ENCODE assay signal across 35 cellular contexts in genomic region chr3:155390361-155390760, GRCh38.
"Had no signal": no experiment of that assay in that cellular context is flagged by ENCODE, and none has a peak within 500 bp of the region (broad histone marks: within the 10 kb centered on the region; RNA-seq: fewer than 3 reads in every experiment).

No MANE protein-coding gene starts in this region.

- H3K27me3 Mint-ChIP-seq: activated CD4-positive, alpha-beta memory T cell treated with anti-CD3 and anti-CD28 coated beads for 36 hours; stimulated activated naive B cell treated with anti-CD40 and anti-IgM and Interleukin-4, amounts not matched to agents 10 μg/mL and 1 μg/mL and 100 μg/mL, for 72 hours had no signal

- H3K4me1 Mint-ChIP-seq: activated CD4-positive, alpha-beta T cell treated with anti-CD3 and anti-CD28 coated beads, Interleukin-2, amount 10 ng/mL, durations not matched to agents 24 days and 14 days; activated naive CD8-positive, alpha-beta T cell treated with anti-CD3 and anti-CD28 coated beads for 36 hours; stimulated activated naive B cell treated with anti-CD40 and anti-IgM and Interleukin-4, amounts not matched to agents 10 μg/mL and 1 μg/mL and 100 μg/mL, for 72 hours; T-helper 17 cell had no signal

- H3K9me3 Mint-ChIP-seq: activated T-helper 1 cell treated with anti-CD3 and anti-CD28 coated beads, Interleukin-12 subunit alpha, Interleukin-12 subunit beta, Interleukin-2, Interleukin-4 antibody, amounts not matched to agents 30 ng/mL and 10 ng/mL and 1 ng/mL, durations not matched to agents 14 hours and 24 hours and 36 hours had no signal

- H3K9me3 ChIP-seq: ascending aorta, colonic mucosa, gastrocnemius medialis, lower lobe of right lung, thyroid gland, upper lobe of left lung had no signal

- DNase-seq: activated CD4-positive, alpha-beta memory T cell treated with anti-CD3 and anti-CD28 coated beads for 36 hours; activated CD4-positive, alpha-beta T cell treated with anti-CD3 and anti-CD28 coated beads, Interleukin-2, amount 10 ng/mL, durations not matched to agents 24 days and 14 days; activated CD4-positive, CD25-positive, alpha-beta regulatory T cell treated with anti-CD3 and anti-CD28 coated beads, Interleukin-2, amount 50 U/mL, for 72 hours; activated CD8-positive, alpha-beta memory T cell treated with anti-CD3 and anti-CD28 coated beads, Interleukin-2, amount 50 U/mL, for 4 hours; activated effector memory CD4-positive, alpha-beta T cell treated with anti-CD3 and anti-CD28 coated beads, Interleukin-2, amount 50 U/mL, for 16 hours; activated naive CD4-positive, alpha-beta T cell treated with anti-CD3 and anti-CD28 coated beads for 36 hours; activated naive CD8-positive, alpha-beta T cell treated with anti-CD3 and anti-CD28 coated beads for 36 hours; activated T-cell treated with anti-CD3 and anti-CD28 coated beads, Interleukin-2, amount 50 U/mL, for 1 hour; cerebellar nuclear complex; colonic mucosa; effector CD8-positive, alpha-beta T cell; erythroblast; gastrocnemius medialis; glutamatergic neuron; hippocampal formation; lower lobe of right lung; mesendoderm; mucosa of descending colon; retina; stimulated activated CD4-positive, alpha-beta T cell treated with anti-CD3 and anti-CD28 coated beads, Interleukin-15, amount 100 ng/mL, for 24 hours; stimulated activated CD4-positive, alpha-beta T cell treated with anti-CD3 and anti-CD28 coated beads, Interleukin-2, amount 100 ng/mL, for 24 hours; stimulated activated naive B cell treated with anti-CD40 and anti-IgM and Interleukin-4, amounts not matched to agents 10 μg/mL and 1 μg/mL and 100 μg/mL, for 72 hours; stomach; T-helper 17 cell; T1000; thyroid gland; upper lobe of left lung; WERI-Rb-1 had no signal

- H3K36me3 Mint-ChIP-seq: activated CD4-positive, alpha-beta memory T cell treated with anti-CD3 and anti-CD28 coated beads for 36 hours; activated naive CD8-positive, alpha-beta T cell treated with anti-CD3 and anti-CD28 coated beads for 36 hours; brain; stimulated activated naive B cell treated with anti-CD40 and anti-IgM and Interleukin-4, amounts not matched to agents 10 μg/mL and 1 μg/mL and 100 μg/mL, for 72 hours had no signal

- ATAC-seq: left lobe of liver; lower lobe of right lung; stimulated activated naive B cell treated with anti-CD40 and anti-IgM and Interleukin-4, amounts not matched to agents 10 μg/mL and 1 μg/mL and 100 μg/mL, for 72 hours; T-helper 17 cell had no signal

- H3K4me3 ChIP-seq: ascending aorta, cardiac muscle cell, colonic mucosa, gastrocnemius medialis, lower lobe of right lung, mucosa of descending colon, stomach, thyroid gland, upper lobe of left lung had no signal

- H3K36me3 ChIP-seq: ascending aorta, cardiac muscle cell, colonic mucosa, gastrocnemius medialis, lower lobe of right lung, stomach, thyroid gland, upper lobe of left lung, WERI-Rb-1 had no signal

- H3K4me3 Mint-ChIP-seq: activated CD4-positive, alpha-beta memory T cell treated with anti-CD3 and anti-CD28 coated beads for 36 hours; activated CD4-positive, alpha-beta T cell treated with anti-CD3 and anti-CD28 coated beads, Interleukin-2, amount 10 ng/mL, durations not matched to agents 24 days and 14 days; activated naive CD4-positive, alpha-beta T cell treated with anti-CD3 and anti-CD28 coated beads for 36 hours; activated naive CD8-positive, alpha-beta T cell treated with anti-CD3 and anti-CD28 coated beads for 36 hours; activated T-helper 1 cell treated with anti-CD3 and anti-CD28 coated beads, Interleukin-12 subunit alpha, Interleukin-12 subunit beta, Interleukin-2, Interleukin-4 antibody, amounts not matched to agents 30 ng/mL and 10 ng/mL and 1 ng/mL, durations not matched to agents 14 hours and 24 hours and 36 hours; brain; nephron; stimulated activated naive B cell treated with anti-CD40 and anti-IgM and Interleukin-4, amounts not matched to agents 10 μg/mL and 1 μg/mL and 100 μg/mL, for 72 hours; T-helper 17 cell had no signal

- H3K27ac Mint-ChIP-seq: activated CD4-positive, alpha-beta memory T cell treated with anti-CD3 and anti-CD28 coated beads for 36 hours; activated CD4-positive, alpha-beta T cell treated with anti-CD3 and anti-CD28 coated beads, Interleukin-2, amount 10 ng/mL, durations not matched to agents 24 days and 14 days; activated naive CD4-positive, alpha-beta T cell treated with anti-CD3 and anti-CD28 coated beads for 36 hours; activated naive CD8-positive, alpha-beta T cell treated with anti-CD3 and anti-CD28 coated beads for 36 hours; activated T-helper 1 cell treated with anti-CD3 and anti-CD28 coated beads, Interleukin-12 subunit alpha, Interleukin-12 subunit beta, Interleukin-2, Interleukin-4 antibody, amounts not matched to agents 30 ng/mL and 10 ng/mL and 1 ng/mL, durations not matched to agents 14 hours and 24 hours and 36 hours; progenitor cell of endocrine pancreas; stimulated activated naive B cell treated with anti-CD40 and anti-IgM and Interleukin-4, amounts not matched to agents 10 μg/mL and 1 μg/mL and 100 μg/mL, for 72 hours; T-helper 17 cell had no signal

- H3K27ac ChIP-seq: ascending aorta, cardiac muscle cell, colonic mucosa, gastrocnemius medialis, lower lobe of right lung, stomach, thyroid gland, upper lobe of left lung, WERI-Rb-1 had no signal

- H3K4me1 ChIP-seq: ascending aorta, colonic mucosa, stomach, thyroid gland had no signal

- H3K27me3 ChIP-seq: ascending aorta, cardiac muscle cell, colonic mucosa, gastrocnemius medialis, stomach, thyroid gland, upper lobe of left lung had no signal
